1 cellular context compared by ENCODE assay signal in genomic region chr5:14142856-14143508, GRCh38.
TF ChIP-seq lines count a peak whose summit lies in the region.

TSS of gene TRIO (plus strand) at chr5:14143342. CDS start at chr5:14143726, 384 bp downstream.

TF ChIP-seq in IMR-90, 13 proteins besides CTCF, POLR2A, EP300 and RAD21:
- no peak for TF ChIP-seq ELK1 (IDR thresholded peaks at IDR 0.05; ENCODE audit: borderline replicate concordance, low read depth, low read length)
- no peak for TF ChIP-seq MAFK (IDR thresholded peaks at IDR 0.05; ENCODE audit: low read depth, low read length)
- TF ChIP-seq RCOR1 (IDR thresholded peaks at IDR 0.05; ENCODE audit: insufficient replicate concordance, low read length), result no peak
- TF ChIP-seq CHD1 (IDR thresholded peaks at IDR 0.05; ENCODE audit: low read depth, low read length), result no peak
- peak; percentile 40; the same call in 1 of the 2 replicates for TF ChIP-seq BHLHE40 (IDR thresholded peaks at IDR 0.05; ENCODE audit: low read depth, low read length)
- no peak for TF ChIP-seq FOS (IDR thresholded peaks at IDR 0.05; ENCODE audit: low read depth, low read length)
- TF ChIP-seq MXI1 (IDR thresholded peaks at IDR 0.05; ENCODE audit: borderline replicate concordance, low read depth, low read length), result peak; percentile 54; the same call in 1 of the 2 replicates
- peak; percentile 61; the same call in 1 of the 2 replicates for TF ChIP-seq MAZ (IDR thresholded peaks at IDR 0.05; ENCODE audit: borderline replicate concordance, low read depth, low read length)
- peak; percentile 40 for TF ChIP-seq SMC3 (IDR thresholded peaks at IDR 0.05; ENCODE audit: low read depth, low read length)
TF ChIP-seq in IMR-90: peak in this region for 4.
